In genomic region chr17:7839199-7839889, GRCh38 we compare ENCODE assay signal across 9 cellular contexts. TPM values are rescaled to one million over a fixed set of nuclear protein-coding genes. Genes with fewer than 3 reads are reported as not detected.
DNase-seq lines count a peak whose midpoint lies in the region; ATAC-seq and TF ChIP-seq lines count a peak whose summit lies in the region.
"Had no signal": no experiment of that assay in that cellular context is flagged by ENCODE, and none has a peak within 500 bp of the region (broad histone marks: within the 10 kb centered on the region; RNA-seq: fewer than 3 reads in every experiment).

No MANE protein-coding gene starts in this region.

- no peaks in the 10 kb centered on the region for H3K27me3 ChIP-seq in body of pancreas

- 58 to 62% methylated on average over 6 of the region's 6 CpGs for WGBS in body of pancreas, 2 donors

- H3K36me3 Mint-ChIP-seq in IgD-negative memory B cell, result no peaks in the 10 kb centered on the region

- peak overlapping the region in 2 of 4 donors; percentile 59 to 91 for H3K4me3 Mint-ChIP-seq in IgD-negative memory B cell

- H3K4me3 ChIP-seq in body of pancreas, result no peak overlapping the region
- H3K4me3 ChIP-seq in mucosa of descending colon, result no peak overlapping the region

- peaks cover 31 to 48% (median 44%) of the 10 kb centered on the region in 3 donors for H3K4me1 Mint-ChIP-seq in IgD-negative memory B cell

- peaks cover 1% of the 10 kb centered on the region for H3K27me3 Mint-ChIP-seq in IgD-negative memory B cell

- no peaks in the 10 kb centered on the region for H3K9me3 ChIP-seq in body of pancreas
- no peaks in the 10 kb centered on the region for H3K9me3 ChIP-seq in mucosa of descending colon

- H3K4me1 ChIP-seq in body of pancreas (peaks cover 51% of the 10 kb centered on the region), mucosa of descending colon (ENCODE audit: low read depth) (peaks cover 51% of the 10 kb centered on the region)

- H3K9me3 Mint-ChIP-seq in IgD-negative memory B cell, result no peaks in the 10 kb centered on the region

- no peak for ATAC-seq in body of pancreas
- ATAC-seq in mucosa of descending colon, result peak; percentile 0
- no peak for ATAC-seq in GM21786 (IDR thresholded peaks at IDR 0.05; ENCODE audit: unreplicated experiment)

- intact Hi-C loops in body of pancreas (cut with DNase I) (no loop called here), mucosa of descending colon (cut with DNase I, micrococcal nuclease) (no loop called here)

- H3K27ac ChIP-seq in 22Rv1 (peak overlapping the region; percentile 99), body of pancreas (peak overlapping the region in 3 of 4 donors; percentile 99 to 100 (median 100))

- H3K36me3 ChIP-seq in body of pancreas (replicated peaks in 1 of 2; ENCODE audit: insufficient read depth in 1 of 2, low read depth in 2 of 2), result no peaks in the 10 kb centered on the region
- no peaks in the 10 kb centered on the region for H3K36me3 ChIP-seq in mucosa of descending colon (ENCODE audit: low read depth)

- H3K27ac Mint-ChIP-seq in IgD-negative memory B cell, result peak overlapping the region; percentile 88 to 100 (median 93)

- TF ChIP-seq CTCF in 22Rv1 (IDR thresholded peaks at IDR 0.05) (no peak), body of pancreas (IDR thresholded peaks at IDR 0.05) (no peak), mucosa of descending colon (IDR thresholded peaks at IDR 0.05) (no peak)

- no peak for TF ChIP-seq POLR2A in body of pancreas (IDR thresholded peaks at IDR 0.05)

- DNase-seq in body of pancreas (no peak), mucosa of descending colon (peak; percentile 86 to 94 (median 86)), HPDE6-E6E7 (ENCODE audit: extremely low spot score) (no peak), GM19238 (ENCODE audit: insufficient read length, low spot score) (no peak), midbrain (lab: John Stamatoyannopoulos, UW) (no peak)
- DNase-seq: NCI-H1436 treated with DMSO at 0.1 percent for 48 hours had no signal

RNA-seq across cellular contexts. Expression of gene KDM6B, which starts 5.3 kb away (rescaled TPM):
- polyA plus RNA-seq in IgD-negative memory B cell, result 1.9 TPM
- total RNA-seq in body of pancreas (10 to 100 TPM in 1 of 2 donors, 1 to 10 TPM in 1; 7.5 to 20.1 TPM), mucosa of descending colon (10 to 100 TPM; 44.3 to 73.6 (median 54.6) TPM)

RNA-seq across cellular contexts. Expression of gene TMEM88, which starts 15.5 kb away (rescaled TPM):
- polyA plus RNA-seq in IgD-negative memory B cell, result not detected
- total RNA-seq in body of pancreas, result 10 to 100 TPM in 1 of 2 donors, 1 to 10 TPM in 1; 6.0 to 16.2 TPM
- total RNA-seq in mucosa of descending colon, result 1 to 10 TPM; 3.5 to 8.5 (median 6.9) TPM

RNA-seq across cellular contexts. Expression of gene NAA38, which starts 18.0 kb away (rescaled TPM):
- polyA plus RNA-seq in IgD-negative memory B cell, result 170 TPM
- total RNA-seq in body of pancreas (10 to 100 TPM; 25.7 to 50.1 TPM), mucosa of descending colon (10 to 100 TPM; 51.2 to 73.5 (median 58.2) TPM)

RNA-seq across cellular contexts. Expression of gene CYB5D1, which starts 18.5 kb away (rescaled TPM):
- 8.0 TPM for polyA plus RNA-seq in IgD-negative memory B cell
- total RNA-seq in body of pancreas, result 10 to 100 TPM in 1 of 2 donors, 1 to 10 TPM in 1; 5.7 to 16.5 TPM
- total RNA-seq in mucosa of descending colon, result 10 to 100 TPM; 11.5 to 17.0 (median 12.2) TPM

RNA-seq across cellular contexts. Expression of gene CHD3, which starts 49.2 kb away (rescaled TPM):
- 2.4 TPM for polyA plus RNA-seq in IgD-negative memory B cell
- total RNA-seq in body of pancreas (10 to 100 TPM; 53.7 to 69.9 TPM), mucosa of descending colon (100 to 1,000 TPM in 1 of 3 donors, 10 to 100 TPM in 2; 52.7 to 151 (median 56.5) TPM)

Comparison
In these comparisons a context has a peak if more than half of its experiments do, and no peak if none do; other contexts are left out.
1. DNase-seq: peak in mucosa of descending colon (3 of 3); none in body of pancreas (0 of 4), HPDE6-E6E7 (single experiment), GM19238 (single experiment) and midbrain (single experiment).